In the genomic region with DNA sequence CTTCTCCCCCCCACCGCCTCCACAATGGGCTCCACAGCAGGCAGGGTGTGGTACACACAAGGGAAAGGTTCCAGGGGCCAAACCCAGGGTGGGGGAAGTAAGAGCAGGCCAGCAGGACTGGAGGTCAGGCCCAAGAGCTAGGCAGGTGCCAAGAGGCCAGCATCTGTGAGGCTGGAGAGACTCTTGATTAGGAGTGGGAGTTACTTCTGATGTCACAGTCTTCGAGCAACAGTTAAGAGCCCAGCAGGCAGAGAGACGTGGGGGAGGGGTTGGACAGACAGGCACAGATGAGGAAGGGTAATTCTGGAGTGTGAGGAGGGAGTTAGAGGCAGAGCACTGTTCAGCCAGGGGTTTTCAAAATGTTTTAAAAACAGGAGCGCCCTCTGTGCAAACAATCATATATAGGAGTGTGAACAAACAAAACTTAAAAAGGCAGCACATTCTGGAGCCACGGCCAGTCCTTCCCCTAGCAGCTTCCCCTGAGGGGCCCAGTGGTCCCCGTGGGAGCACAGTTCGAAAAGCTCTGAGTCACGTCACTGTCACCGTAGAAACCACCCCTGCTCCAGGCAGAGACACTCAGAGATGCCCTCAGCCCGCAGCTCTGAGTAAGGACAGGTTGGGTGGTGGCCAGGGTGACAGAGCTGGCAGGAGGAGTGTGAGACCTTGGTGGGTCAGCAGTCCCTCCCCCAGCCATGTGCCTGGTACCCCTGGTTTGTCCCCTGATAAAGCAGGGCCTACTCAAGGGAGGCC, we compare ENCODE assay signal across 8 cellular contexts. TPM values are rescaled to one million over a fixed set of nuclear protein-coding genes. Genes with fewer than 3 reads are reported as not detected.
DNase-seq lines count a peak whose midpoint lies in the region; ATAC-seq and FAIRE-seq lines count a peak whose summit lies in the region.

No MANE protein-coding gene starts in this region.

- peak; percentile 68 for DNase-seq in GM04504 (ENCODE audit: low read depth)
- peak; percentile 91 for DNase-seq in RCC 7860 (ENCODE audit: low spot score)
- peak; percentile 96 for DNase-seq in myocyte (ENCODE audit: low read depth)
- DNase-seq in NCI-H187 treated with DMSO at 0.1 percent for 48 hours (lab: John Stamatoyannopoulos, UW): no peak

- peak overlapping the region; percentile 68 for H3K27ac ChIP-seq in ectodermal cell (ENCODE audit: insufficient read depth, low read depth, low read length, poor library complexity, severe bottlenecking)

- H3K4me1 ChIP-seq in ectodermal cell (ENCODE audit: control insufficient read depth, insufficient read depth, low read length): peaks cover 24% of the 10 kb centered on the region

- H3K4me3 ChIP-seq in ectodermal cell (ENCODE audit: insufficient read depth, low read depth, low read length): no peak overlapping the region

- 47 to 55% methylated on average over 10 of the region's 10 CpGs for WGBS in ectodermal cell, 2 experiments

- no peaks in the 10 kb centered on the region for H3K9me3 ChIP-seq in ectodermal cell (ENCODE audit: control insufficient read depth, low read length)

- peak; percentile 48 for ATAC-seq in HG03378 (IDR thresholded peaks at IDR 0.05; ENCODE audit: unreplicated experiment)
- ATAC-seq in HG03521 (IDR thresholded peaks at IDR 0.05; ENCODE audit: unreplicated experiment): no peak
- ATAC-seq in HG03039 (IDR thresholded peaks at IDR 0.05; ENCODE audit: unreplicated experiment): no peak

- FAIRE-seq in RCC 7860 (lab: Jason Lieb, UNC): peak; percentile 59

- H3K36me3 ChIP-seq in ectodermal cell (ENCODE audit: control insufficient read depth, insufficient read depth, low read length): no peaks in the 10 kb centered on the region

- H3K27me3 ChIP-seq in ectodermal cell (ENCODE audit: control insufficient read depth, insufficient read depth, low read length, poor library complexity, severe bottlenecking): no peaks in the 10 kb centered on the region

RNA-seq across cellular contexts. Expression of a gene that starts 55.6 kb away (rescaled TPM):
- polyA plus RNA-seq in ectodermal cell (2013, experiment 1 of 4): 34.9 TPM
- 33.3 TPM for polyA plus RNA-seq in ectodermal cell (2013, experiment 2 of 4)
- 21.6 TPM for polyA plus RNA-seq in ectodermal cell (2013, experiment 3 of 4)
- 25.2 TPM for polyA plus RNA-seq in ectodermal cell (2013, experiment 4 of 4)
- 4.6 and 9.6 TPM in 2 replicates for total RNA-seq in myocyte
- 43.6 TPM for polyA plus RNA-seq in myocyte (2012)
